ENCODE assay signal across 1 cellular context in the genomic region with DNA sequence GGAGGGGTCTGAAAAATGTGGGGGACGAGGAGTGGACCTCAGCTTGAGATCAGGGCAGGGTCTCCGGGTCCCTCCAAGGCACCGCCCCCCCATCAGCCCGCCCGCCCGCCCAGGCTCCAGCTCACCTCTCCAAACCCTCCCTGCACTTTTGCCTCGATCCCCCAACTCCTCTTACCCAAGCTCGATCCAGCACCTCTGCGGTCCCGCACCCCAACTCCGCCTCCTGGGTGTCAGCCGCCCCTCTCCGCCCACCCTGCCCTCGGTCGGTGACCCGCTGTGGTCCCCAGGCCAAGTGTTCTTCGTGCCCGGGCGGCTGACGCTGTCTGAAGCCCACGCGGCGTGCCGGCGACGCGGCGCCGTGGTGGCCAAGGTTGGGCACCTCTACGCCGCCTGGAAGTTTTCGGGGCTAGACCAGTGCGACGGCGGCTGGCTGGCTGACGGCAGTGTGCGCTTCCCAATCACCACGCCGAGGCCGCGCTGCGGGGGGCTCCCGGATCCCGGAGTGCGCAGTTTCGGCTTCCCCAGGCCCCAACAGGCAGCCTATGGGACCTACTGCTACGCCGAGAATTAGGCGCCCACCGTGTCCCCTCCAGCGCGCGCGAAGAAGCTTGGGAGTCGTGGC.
TF ChIP-seq lines count a peak whose summit lies in the region.

No MANE protein-coding gene starts in this region.

TF ChIP-seq in SK-N-SH, 30 proteins besides CTCF, POLR2A, EP300 and RAD21 (continued from another document):
- TF ChIP-seq FOXM1 (IDR thresholded peaks at IDR 0.05; ENCODE audit: low read depth), result no peak
